Comparison of ENCODE assay signal across 24 cellular contexts in the genomic region with DNA sequence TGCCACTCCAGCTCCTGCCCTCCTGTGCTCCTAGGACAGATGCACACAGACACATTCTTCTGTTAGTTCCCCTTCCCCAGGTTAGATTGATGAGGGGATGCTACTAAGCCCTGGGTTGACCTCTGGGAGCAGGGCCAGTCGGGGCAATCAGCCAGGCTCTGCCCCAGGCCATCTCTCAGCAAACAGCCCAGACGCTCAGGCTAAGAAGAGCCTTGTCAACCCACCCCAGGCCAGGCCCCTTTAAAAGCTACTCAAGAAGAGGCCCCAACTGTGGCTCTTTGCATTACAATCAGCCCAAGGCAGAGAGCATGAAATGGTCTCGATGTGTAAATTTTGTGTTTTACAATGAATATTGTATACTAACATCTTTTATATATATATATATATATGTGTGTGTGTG.
DNase-seq lines count a peak whose midpoint lies in the region; ATAC-seq and TF ChIP-seq lines count a peak whose summit lies in the region.
"Had no signal": no experiment of that assay in that cellular context is flagged by ENCODE, and none has a peak within 500 bp of the region (broad histone marks: within the 10 kb centered on the region; RNA-seq: fewer than 3 reads in every experiment).

No MANE protein-coding gene starts in this region.

- no peaks in the 10 kb centered on the region for H4K20me1 ChIP-seq in GM23338 (replicated peaks; ENCODE audit: insufficient read depth)
- H4K20me1 ChIP-seq in MM.1S (ENCODE audit: insufficient read depth, low read length), result no peaks in the 10 kb centered on the region

- BruUV-seq in Panc1 (replicated peaks; lab: Mats Ljungman, UMichigan), result no TSS peak

- no peak overlapping the region for H2BK5ac ChIP-seq in neuronal stem cell (ENCODE audit: low read length)

- H3K36me3 Mint-ChIP-seq in GM23338 (ENCODE audit: low read depth), result no peaks in the 10 kb centered on the region
- H3K36me3 Mint-ChIP-seq: CD14-positive monocyte; CD8-positive, alpha-beta memory T cell had no signal

- H3K27me3 ChIP-seq in GM23338 (ENCODE audit: insufficient read depth) (no peaks in the 10 kb centered on the region), Panc1 (ENCODE audit: control insufficient read depth, insufficient read depth, low read length) (no peaks in the 10 kb centered on the region), neuronal stem cell (ENCODE audit: control insufficient read depth in 3 of 3, insufficient read depth in 3 of 3, low read depth in 1 of 3, low read length in 3 of 3) (no peaks in the 10 kb centered on the region), MM.1S (replicated peaks; ENCODE audit: insufficient read depth, low read length) (no peaks in the 10 kb centered on the region)
- H3K27me3 ChIP-seq: BE2C had no signal

- no peak overlapping the region; the same call in 1 of the 2 replicates for H3K27ac ChIP-seq in GM23338 (ENCODE audit: low read depth)
- peak overlapping the region; percentile 51; the same call in 1 of the 2 replicates for H3K27ac ChIP-seq in Panc1 (ENCODE audit: low read length)
- H3K27ac ChIP-seq in neuronal stem cell (replicated peaks; ENCODE audit: low read length), result no peak overlapping the region
- H3K27ac ChIP-seq in MM.1S (ENCODE audit: low read length), result no peak overlapping the region
- H3K27ac ChIP-seq: RWPE1 had no signal

- no peak overlapping the region for H2BK120ac ChIP-seq in neuronal stem cell (ENCODE audit: low read depth, low read length)

- in situ Hi-C loops in Panc1 (cut with HindIII; ENCODE audit: low pct_unique_long_range_greater_than_20kb, low sequenced_read_pairs), result no loop called here

- no peaks in the 10 kb centered on the region for H3K79me2 ChIP-seq in GM23338 (replicated peaks; ENCODE audit: insufficient read depth)
- no peaks in the 10 kb centered on the region for H3K79me2 ChIP-seq in MM.1S (ENCODE audit: low read length)

- CTCF ChIA-PET in Panc1 (lab: Charles Lee), result no interaction called here

- no peak overlapping the region for H3K4me2 ChIP-seq in GM23338
- H3K4me2 ChIP-seq in neuronal stem cell (ENCODE audit: insufficient read depth, low read length, poor library complexity, severe bottlenecking), result no peak overlapping the region
- no peak overlapping the region for H3K4me2 ChIP-seq in MM.1S (ENCODE audit: low read depth, low read length)

- H3K4me1 Mint-ChIP-seq in GM23338, result peaks cover 35% of the 10 kb centered on the region
- H3K4me1 Mint-ChIP-seq: CD14-positive monocyte; CD8-positive, alpha-beta memory T cell had no signal

- H2AK5ac ChIP-seq in neuronal stem cell (ENCODE audit: low read depth, low read length), result no peak overlapping the region

- H3K36me3 ChIP-seq in GM23338 (ENCODE audit: insufficient read depth) (no peaks in the 10 kb centered on the region), Panc1 (ENCODE audit: control insufficient read depth, insufficient read depth, low read length) (no peaks in the 10 kb centered on the region), neuronal stem cell (replicated peaks in 1 of 2; ENCODE audit: control insufficient read depth in 2 of 2, insufficient read depth in 2 of 2, low read length in 2 of 2) (no peaks in the 10 kb centered on the region), MM.1S (replicated peaks; ENCODE audit: insufficient read depth, low read length) (no peaks in the 10 kb centered on the region)
- H3K36me3 ChIP-seq: BE2C had no signal

- POLR2A ChIA-PET in Panc1 (lab: Charles Lee), result no interaction called here

- no peak overlapping the region for H3K23ac ChIP-seq in neuronal stem cell (ENCODE audit: low read depth, low read length, poor library complexity)

- peaks cover 2% of the 10 kb centered on the region for H3K27me3 Mint-ChIP-seq in GM23338 (ENCODE audit: insufficient read depth, low read depth, poor library complexity)
- H3K27me3 Mint-ChIP-seq: CD8-positive, alpha-beta memory T cell had no signal

- H4K91ac ChIP-seq in neuronal stem cell (ENCODE audit: low read depth, low read length, poor library complexity), result no peak overlapping the region

- DNase-seq in GM23338 (ENCODE audit: low spot score) (peak; percentile 70), Panc1 (ENCODE audit: low read depth, low spot score) (no peak), iPS DF 19.7 (ENCODE audit: low read depth, low spot score) (peak; percentile 20), neuronal stem cell (ENCODE audit: low spot score) (no peak), MM.1S (no peak), COLO668 (lab: John Stamatoyannopoulos, UW; ENCODE audit: unreplicated experiment) (no peak)
- DNase-seq: 8988T; ACHN; BE2C; Calu3; CD8-positive, alpha-beta memory T cell; DMS79 treated with DMSO at 0.1 percent for 48 hours; KBM-7; NCI-H1105 treated with DMSO at 0.1 percent for 48 hours; NCI-H146; NCI-H1930; NCI-H2107; NCI-H446; NCI-H524 treated with DMSO at 0.1 percent for 48 hours; NCI-H774; SHP77 had no signal

- H2AFZ ChIP-seq in GM23338 (no peak overlapping the region), neuronal stem cell (ENCODE audit: low read length) (no peak overlapping the region), MM.1S (ENCODE audit: low read length) (no peak overlapping the region)

- peak overlapping the region; percentile 88 for H2BK15ac ChIP-seq in neuronal stem cell (ENCODE audit: low read length)

- TF ChIP-seq CTCF in GM23338 (conservative IDR thresholded peaks at IDR 0.05; ENCODE audit: low read depth in 2 of 2) (no peak), Panc1 (IDR thresholded peaks at IDR 0.05) (no peak), MM.1S (IDR thresholded peaks at IDR 0.05; ENCODE audit: low read length) (no peak)

- H3K9ac ChIP-seq in neuronal stem cell (ENCODE audit: low read depth, low read length, poor library complexity) (no peak overlapping the region), MM.1S (ENCODE audit: low read length) (no peak overlapping the region)

- H3K9me2 ChIP-seq in GM23338 (ENCODE audit: insufficient read depth), result no peaks in the 10 kb centered on the region
- no peaks in the 10 kb centered on the region for H3K9me2 ChIP-seq in MM.1S (replicated peaks; ENCODE audit: insufficient read depth, low read length)

- H2BK12ac ChIP-seq in neuronal stem cell (ENCODE audit: low read length), result no peak overlapping the region

- no peak overlapping the region for H3K27ac Mint-ChIP-seq in GM23338
- H3K27ac Mint-ChIP-seq: CD14-positive monocyte; CD8-positive, alpha-beta memory T cell had no signal

- H3K9me3 Mint-ChIP-seq in GM23338, result no peaks in the 10 kb centered on the region; the same call in 2 of the 3 replicates
- H3K9me3 Mint-ChIP-seq: CD8-positive, alpha-beta memory T cell had no signal

- no peak overlapping the region for H4K8ac ChIP-seq in neuronal stem cell (ENCODE audit: low read depth, low read length)

- no CpG with 5 or more reads among the region's 3 CpGs for WGBS in neuronal stem cell (ENCODE audit: extremely low coverage in 2 of 2, insufficient read length in 2 of 2, insufficient replicate concordance in 1 of 2), 2 donors

- H3K14ac ChIP-seq in neuronal stem cell (ENCODE audit: low read length), result no peak overlapping the region

- H3K4ac ChIP-seq in neuronal stem cell (ENCODE audit: low read length), result no peak overlapping the region

- peak overlapping the region; percentile 44 for H3K18ac ChIP-seq in neuronal stem cell (ENCODE audit: low read length)

- no peaks in the 10 kb centered on the region for H3K9me3 ChIP-seq in Panc1 (ENCODE audit: control insufficient read depth, insufficient read depth, low read depth, low read length)
- H3K9me3 ChIP-seq in neuronal stem cell (replicated peaks in 1 of 2; ENCODE audit: control insufficient read depth in 2 of 2, insufficient read depth in 1 of 2, low read depth in 1 of 2, low read length in 2 of 2), result no peaks in the 10 kb centered on the region
- H3K9me3 ChIP-seq in MM.1S (replicated peaks; ENCODE audit: insufficient read depth, low read length), result no peaks in the 10 kb centered on the region
- H3K9me3 ChIP-seq: BE2C had no signal

- intact Hi-C loops in Panc1 (cut with micrococcal nuclease; ENCODE audit: unreplicated experiment), result no loop called here

- no peak overlapping the region for H3K4me3 Mint-ChIP-seq in GM23338
- H3K4me3 Mint-ChIP-seq: CD14-positive monocyte; CD8-positive, alpha-beta memory T cell had no signal

- ATAC-seq in GM23338, result peak; percentile 96
- ATAC-seq in Panc1, result no peak
- ATAC-seq in GM21360 (IDR thresholded peaks at IDR 0.05; ENCODE audit: unreplicated experiment), result no peak

- peaks cover 31% of the 10 kb centered on the region for H3K4me1 ChIP-seq in GM23338 (ENCODE audit: insufficient read depth)
- peaks cover 32% of the 10 kb centered on the region for H3K4me1 ChIP-seq in Panc1 (ENCODE audit: control insufficient read depth, insufficient read depth, low read length)
- H3K4me1 ChIP-seq in neuronal stem cell (ENCODE audit: control insufficient read depth in 2 of 2, insufficient read depth in 1 of 2, low read depth in 1 of 2, low read length in 2 of 2), result peaks cover 0 to 13% of the 10 kb centered on the region in 2 donors
- H3K4me1 ChIP-seq in MM.1S (ENCODE audit: low read length), result peaks cover 14% of the 10 kb centered on the region; the same call in 1 of the 2 replicates
- H3K4me1 ChIP-seq: BE2C had no signal

- no peak overlapping the region for H3K4me3 ChIP-seq in GM23338
- no peak overlapping the region for H3K4me3 ChIP-seq in Panc1 (ENCODE audit: low read depth in 2 of 2, low read length in 2 of 2)
- no peak overlapping the region for H3K4me3 ChIP-seq in neuronal stem cell (ENCODE audit: low read length in 2 of 2)
- no peak overlapping the region for H3K4me3 ChIP-seq in MM.1S (ENCODE audit: low read length)

- peaks cover 7% of the 10 kb centered on the region for H3F3A ChIP-seq in GM23338 (replicated peaks; ENCODE audit: low read depth)
- no peaks in the 10 kb centered on the region for H3F3A ChIP-seq in MM.1S (ENCODE audit: insufficient read depth, low read length)

- H3K79me1 ChIP-seq in neuronal stem cell (ENCODE audit: low read depth, low read length), result no peaks in the 10 kb centered on the region

Comparison
In these comparisons a context has a peak if more than half of its experiments do, and no peak if none do; other contexts are left out.
1. DNase-seq: peak in GM23338 (single experiment) and iPS DF 19.7 (single experiment); none in Panc1 (single experiment), neuronal stem cell (single experiment), MM.1S (single experiment) and COLO668 (single experiment).